In genomic region chr11:110290591-110291334, GRCh38 we compare ENCODE assay signal across 21 cellular contexts. TPM values are rescaled to one million over a fixed set of nuclear protein-coding genes. Genes with fewer than 3 reads are reported as not detected.
DNase-seq lines count a peak whose midpoint lies in the region; ATAC-seq, FAIRE-seq and TF ChIP-seq lines count a peak whose summit lies in the region.
"Had no signal": no experiment of that assay in that cellular context is flagged by ENCODE, and none has a peak within 500 bp of the region (broad histone marks: within the 10 kb centered on the region; RNA-seq: fewer than 3 reads in every experiment).

No MANE protein-coding gene starts in this region.

- H3K4me2 ChIP-seq in A549, result peak overlapping the region; percentile 93

- peak overlapping the region; percentile 37 for H3K27ac Mint-ChIP-seq in T-helper 1 cell treated with Interleukin-12 subunit alpha and Interleukin-12 subunit beta and Interleukin-4 antibody, amounts not matched to agents 30 μg/mL and 1 μg/mL, for 36 hours
- H3K27ac Mint-ChIP-seq in T-helper 17 cell (peak overlapping the region; percentile 14), endothelial cell (ENCODE audit: unreplicated experiment) (no peak overlapping the region)
- H3K27ac Mint-ChIP-seq: B cell had no signal

- no peak for ATAC-seq in A549
- ATAC-seq in T-helper 17 cell, result no peak
- ATAC-seq: Panc1 had no signal

- no peak for FAIRE-seq in A549 (lab: Jason Lieb, UNC)

- POLR2A ChIA-PET in A549 (lab: Yijun Ruan, JAX), result no interaction called here

- no peaks in the 10 kb centered on the region for H3K9me3 Mint-ChIP-seq in T-helper 1 cell treated with Interleukin-12 subunit alpha and Interleukin-12 subunit beta and Interleukin-4 antibody, amounts not matched to agents 30 μg/mL and 1 μg/mL, for 36 hours
- H3K9me3 Mint-ChIP-seq in endothelial cell (ENCODE audit: unreplicated experiment), result no peaks in the 10 kb centered on the region
- H3K9me3 Mint-ChIP-seq: CD4-positive, alpha-beta memory T cell had no signal

- H3K4me3 Mint-ChIP-seq in T-helper 1 cell treated with Interleukin-12 subunit alpha and Interleukin-12 subunit beta and Interleukin-4 antibody, amounts not matched to agents 30 μg/mL and 1 μg/mL, for 36 hours, result no peak overlapping the region
- H3K4me3 Mint-ChIP-seq in T-helper 17 cell, result no peak overlapping the region
- peak overlapping the region; percentile 2 for H3K4me3 Mint-ChIP-seq in endothelial cell (ENCODE audit: unreplicated experiment)
- H3K4me3 Mint-ChIP-seq: B cell had no signal

- H3K4me3 ChIP-seq in A549, result no peak overlapping the region
- H3K4me3 ChIP-seq: MG63 had no signal

- H3K9me3 ChIP-seq in A549 (no peaks in the 10 kb centered on the region), T-helper 17 cell (ENCODE audit: control insufficient read depth, low read length, poor library complexity, severe bottlenecking) (no peaks in the 10 kb centered on the region)
- H3K9me3 ChIP-seq: MG63 had no signal

- no peak for DNase-seq in T-helper 1 cell
- no peak for DNase-seq in A549 (ENCODE audit: low read depth in 1 of 2, low spot score in 1 of 2)
- no peak for DNase-seq in T-helper 17 cell
- DNase-seq in endothelial cell (ENCODE audit: low spot score), result no peak
- DNase-seq in AG08395 (ENCODE audit: low spot score), result no peak
- no peak for DNase-seq in nucleus accumbens (lab: John Stamatoyannopoulos, UW)
- DNase-seq in activated gamma-delta T cell treated with Interleukin-2 at 50 U/mL for 16 hours, result no peak
- DNase-seq: CD4-positive, alpha-beta memory T cell; DMS153; GF-D8; H7; MG63; NCI-H1048; NCI-H146; NCI-H2029 treated with DMSO at 0.1 percent for 48 hours; NCI-H2171; NCI-H446 had no signal

- 90% methylated on average over 7 of the region's 7 CpGs for WGBS in A549 (ENCODE audit: missing lambda C conversion rate)

- peaks cover 15% of the 10 kb centered on the region for H3K36me3 Mint-ChIP-seq in T-helper 1 cell treated with Interleukin-12 subunit alpha and Interleukin-12 subunit beta and Interleukin-4 antibody, amounts not matched to agents 30 μg/mL and 1 μg/mL, for 36 hours (ENCODE audit: low read depth)
- H3K36me3 Mint-ChIP-seq in T-helper 17 cell (ENCODE audit: low read depth) (peaks cover 3% of the 10 kb centered on the region), endothelial cell (ENCODE audit: low read depth, unreplicated experiment) (no peaks in the 10 kb centered on the region)
- H3K36me3 Mint-ChIP-seq: CD4-positive, alpha-beta memory T cell had no signal

- no peaks in the 10 kb centered on the region for H3K27me3 Mint-ChIP-seq in T-helper 1 cell treated with Interleukin-12 subunit alpha and Interleukin-12 subunit beta and Interleukin-4 antibody, amounts not matched to agents 30 μg/mL and 1 μg/mL, for 36 hours (ENCODE audit: low read depth)
- H3K27me3 Mint-ChIP-seq in T-helper 17 cell (no peaks in the 10 kb centered on the region), endothelial cell (ENCODE audit: unreplicated experiment) (peaks cover 2% of the 10 kb centered on the region)
- H3K27me3 Mint-ChIP-seq: B cell; CD4-positive, alpha-beta memory T cell had no signal

- no peak for TF ChIP-seq POLR2A in A549 (IDR thresholded peaks at IDR 0.05; ENCODE audit: low read length)

- peak overlapping the region in 1 of 2 experiments; percentile 75; a peak in 4 of 6 replicates for H3K27ac ChIP-seq in A549
- H3K27ac ChIP-seq: 22Rv1 had no signal

- peaks cover 73% of the 10 kb centered on the region for H3K4me1 ChIP-seq in A549

- TF ChIP-seq EP300 in A549 (IDR thresholded peaks at IDR 0.05), result no peak

- TF ChIP-seq RAD21 in A549 (conservative IDR thresholded peaks at IDR 0.05 in 1 of 2, IDR thresholded peaks at IDR 0.05 in 1 of 2), result no peak

- H3K4me1 Mint-ChIP-seq in T-helper 1 cell treated with Interleukin-12 subunit alpha and Interleukin-12 subunit beta and Interleukin-4 antibody, amounts not matched to agents 30 μg/mL and 1 μg/mL, for 36 hours (ENCODE audit: low read depth), result peaks cover 59% of the 10 kb centered on the region
- H3K4me1 Mint-ChIP-seq in T-helper 17 cell (peaks cover 37% of the 10 kb centered on the region), endothelial cell (ENCODE audit: unreplicated experiment) (peaks cover 47% of the 10 kb centered on the region)

- CTCF ChIA-PET in A549 (lab: Yijun Ruan, JAX), result interaction anchor here (1.6 kb wide), 1 partner anchor 75 kb away, joined by 4 read pairs; no protein-coding TSS in a partner anchor

- TF ChIP-seq CTCF in A549 (IDR thresholded peaks at IDR 0.05) (no peak), endothelial cell (IDR thresholded peaks at IDR 0.05; ENCODE audit: unreplicated experiment) (no peak)

TF ChIP-seq in A549, 52 proteins besides CTCF, POLR2A, EP300 and RAD21:
- no peak for TF ChIP-seq USF2 (IDR thresholded peaks at IDR 0.05)
- TF ChIP-seq BCL3 (IDR thresholded peaks at IDR 0.05), result no peak
- TF ChIP-seq HOXB13 (CRISPR knock-in tag; IDR thresholded peaks at IDR 0.05; ENCODE audit: low read depth), result no peak
- no peak for TF ChIP-seq NPAS2 (CRISPR knock-in tag; IDR thresholded peaks at IDR 0.05; ENCODE audit: borderline replicate concordance)
- no peak for TF ChIP-seq SMC3 (IDR thresholded peaks at IDR 0.05)
- TF ChIP-seq EHF (CRISPR knock-in tag; IDR thresholded peaks at IDR 0.05), result no peak
- TF ChIP-seq EHMT2 (IDR thresholded peaks at IDR 0.05; ENCODE audit: low read depth), result no peak
- TF ChIP-seq CHD2 (IDR thresholded peaks at IDR 0.05; ENCODE audit: low read length, partially characterized antibody), result no peak
- no peak for TF ChIP-seq CBX2 (IDR thresholded peaks at IDR 0.05; ENCODE audit: borderline replicate concordance, low read depth)
- no peak for TF ChIP-seq MYC (IDR thresholded peaks at IDR 0.05; ENCODE audit: borderline replicate concordance, low read length)
- TF ChIP-seq KDM5A (IDR thresholded peaks at IDR 0.05), result no peak
TF ChIP-seq in A549: peak in this region for 0.

RNA-seq across cellular contexts. Expression of gene RDX, which starts 5.7 kb away (rescaled TPM):
- 171 and 183 TPM in 2 replicates for polyA plus RNA-seq in A549 (2011; rRNA removed)
- 34.4 and 47.4 TPM in 2 replicates for polyA plus RNA-seq in A549 (2012; cell fraction: cytosol; rRNA removed)
- polyA plus RNA-seq in A549 (2012; cell fraction: nucleus; rRNA removed), result 18.4 and 25.5 TPM in 2 replicates
- 127 to 158 TPM (median 149 TPM) in 3 replicates for polyA plus RNA-seq in A549 (2017; fragmentation: RNase III; extraction: RNeasy Plus Mini Kit Qiagen cat#74134 plus additional on column Dnase treatment)
- polyA minus RNA-seq in A549 (2011; rRNA and poly(A)+ RNA removed), result 70.7 and 74.9 TPM in 2 replicates
- total RNA-seq in T-helper 17 cell, result 10 to 100 TPM; 26.7 to 38.4 TPM
- total RNA-seq in endothelial cell (ENCODE audit: unreplicated experiment), result 225 TPM
